21 cellular contexts compared by ENCODE assay signal in the genomic region with DNA sequence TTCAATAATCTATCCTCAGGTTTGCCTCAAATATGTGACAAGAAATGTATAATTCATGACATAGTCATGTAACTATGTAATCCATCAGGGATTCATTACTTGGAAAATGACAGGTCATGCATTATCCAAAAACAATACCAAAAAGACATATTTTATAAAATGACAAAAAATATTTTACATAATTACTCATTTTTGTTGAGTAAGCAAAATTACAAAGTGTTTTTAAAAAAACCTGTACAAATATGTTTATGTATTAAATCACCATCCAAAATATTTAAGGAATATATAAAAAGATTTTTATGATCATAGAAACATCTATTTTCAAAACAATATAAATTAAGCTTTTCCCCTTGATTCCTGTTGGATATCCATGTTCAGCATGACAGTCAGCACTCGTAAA. TPM values are rescaled to one million over a fixed set of nuclear protein-coding genes. Genes with fewer than 3 reads are reported as not detected.
DNase-seq lines count a peak whose midpoint lies in the region; ATAC-seq, FAIRE-seq and TF ChIP-seq lines count a peak whose summit lies in the region.
"Had no signal": no experiment of that assay in that cellular context is flagged by ENCODE, and none has a peak within 500 bp of the region (broad histone marks: within the 10 kb centered on the region; RNA-seq: fewer than 3 reads in every experiment).

No MANE protein-coding gene starts in this region.

- no peaks in the 10 kb centered on the region for H3K36me3 Mint-ChIP-seq in endothelial cell (ENCODE audit: low read depth, unreplicated experiment)
- H3K36me3 Mint-ChIP-seq: IgD-negative memory B cell had no signal

- no peaks in the 10 kb centered on the region for H3K36me3 ChIP-seq in PC-3 (ENCODE audit: low read depth, low read length)
- H3K36me3 ChIP-seq in small intestine (ENCODE audit: control insufficient read depth in 2 of 2, insufficient read depth in 2 of 2, low read length in 2 of 2) = peaks cover 3 to 5% of the 10 kb centered on the region in 2 donors

- H3K4me3 ChIP-seq in A549 = no peak overlapping the region
- no peak overlapping the region for H3K4me3 ChIP-seq in PC-3 (ENCODE audit: low read length)
- H3K4me3 ChIP-seq in small intestine (ENCODE audit: low read depth in 1 of 2, low read length in 2 of 2) = no peak overlapping the region
- no peak overlapping the region for H3K4me3 ChIP-seq in right cardiac atrium (ENCODE audit: low read length)
- H3K4me3 ChIP-seq: GM23248 had no signal

- no peak for TF ChIP-seq CTCF in A549 (IDR thresholded peaks at IDR 0.05)
- no peak for TF ChIP-seq CTCF in PC-3 (conservative IDR thresholded peaks at IDR 0.05; ENCODE audit: low read depth, low read length)
- TF ChIP-seq CTCF in endothelial cell (IDR thresholded peaks at IDR 0.05; ENCODE audit: unreplicated experiment) = no peak

- no peak overlapping the region for H3K27ac ChIP-seq in A549
- H3K27ac ChIP-seq in PC-3 (ENCODE audit: low read length) = no peak overlapping the region
- no peak overlapping the region for H3K27ac ChIP-seq in small intestine (ENCODE audit: low read depth in 1 of 2, low read length in 1 of 2)
- H3K27ac ChIP-seq in right cardiac atrium (ENCODE audit: low read length) = no peak overlapping the region
- H3K27ac ChIP-seq: C4-2B, GM23248, HL-60 had no signal

- H3F3A ChIP-seq in PC-3 (ENCODE audit: low read length, unreplicated experiment) = no peaks in the 10 kb centered on the region

- WGBS in A549 (ENCODE audit: missing lambda C conversion rate) = 98% methylated on average over 1 of the region's 1 CpG
- 85 to 95% (median 94%) methylated on average over 1 of the region's 1 CpG for WGBS in small intestine, 3 donors
- WGBS in right cardiac atrium = 98% methylated on average over 1 of the region's 1 CpG

- TSS peak; percentile 11 for BruUV-seq in PC-3 (replicated peaks; lab: Mats Ljungman, UMichigan)

- H3K4me2 ChIP-seq in A549 (no peak overlapping the region), PC-3 (ENCODE audit: low read length) (no peak overlapping the region)

- no peaks in the 10 kb centered on the region for H3K9me2 ChIP-seq in PC-3 (replicated peaks; ENCODE audit: low read length)

- H3K9me3 ChIP-seq in A549 (no peaks in the 10 kb centered on the region), PC-3 (ENCODE audit: low read length) (no peaks in the 10 kb centered on the region), small intestine (ENCODE audit: control insufficient read depth, low read depth) (no peaks in the 10 kb centered on the region), right cardiac atrium (ENCODE audit: control insufficient read depth, low read length) (no peaks in the 10 kb centered on the region)
- H3K9me3 ChIP-seq: Caco-2 had no signal

- no peak for TF ChIP-seq EP300 in A549 (IDR thresholded peaks at IDR 0.05)

- no peaks in the 10 kb centered on the region for H4K20me1 ChIP-seq in PC-3 (ENCODE audit: low read length)

- H3K27me3 Mint-ChIP-seq in endothelial cell (ENCODE audit: unreplicated experiment) = no peaks in the 10 kb centered on the region
- H3K27me3 Mint-ChIP-seq: CD4-positive, alpha-beta T cell had no signal

- H3K4me1 Mint-ChIP-seq in endothelial cell (ENCODE audit: unreplicated experiment) = no peaks in the 10 kb centered on the region

- no peak for ATAC-seq in A549
- ATAC-seq in PC-3 = no peak
- no peak for ATAC-seq in GM21717 (IDR thresholded peaks at IDR 0.05; ENCODE audit: unreplicated experiment)
- ATAC-seq in right cardiac atrium = no peak
- ATAC-seq: HCT116 had no signal

- no peak overlapping the region for H3K9ac ChIP-seq in PC-3 (ENCODE audit: low read length)
- H3K9ac ChIP-seq: GM23248 had no signal

- H3K27ac Mint-ChIP-seq in endothelial cell (ENCODE audit: unreplicated experiment) = no peak overlapping the region
- H3K27ac Mint-ChIP-seq: CD4-positive, alpha-beta T cell; HFFc6; IgD-negative memory B cell had no signal

- FAIRE-seq in A549 (lab: Jason Lieb, UNC) = no peak
- peak; percentile 86 for FAIRE-seq in frontal cortex (lab: Jason Lieb, UNC)
- peak; percentile 82 for FAIRE-seq in small intestine (lab: Jason Lieb, UNC)
- FAIRE-seq: D721Med, GM12892, H54 had no signal

- no peak for TF ChIP-seq POLR2A in A549 (IDR thresholded peaks at IDR 0.05; ENCODE audit: low read length)

- no peaks in the 10 kb centered on the region for H3K27me3 ChIP-seq in PC-3 (ENCODE audit: low read length)
- H3K27me3 ChIP-seq in small intestine (ENCODE audit: control insufficient read depth in 2 of 2, insufficient read depth in 2 of 2, low read length in 2 of 2) = no peaks in the 10 kb centered on the region
- H3K27me3 ChIP-seq in right cardiac atrium (ENCODE audit: control insufficient read depth, insufficient read depth) = no peaks in the 10 kb centered on the region

- no peak for TF ChIP-seq RAD21 in A549 (conservative IDR thresholded peaks at IDR 0.05 in 1 of 2, IDR thresholded peaks at IDR 0.05 in 1 of 2)

- H3K4me1 ChIP-seq in A549 (peaks cover 6% of the 10 kb centered on the region), PC-3 (ENCODE audit: insufficient read depth, low read length) (peaks cover 13% of the 10 kb centered on the region), small intestine (ENCODE audit: control insufficient read depth in 2 of 2, insufficient read depth in 1 of 2, low read depth in 1 of 2, low read length in 1 of 2) (no peaks in the 10 kb centered on the region), right cardiac atrium (ENCODE audit: control insufficient read depth, insufficient read depth, low read length) (no peaks in the 10 kb centered on the region)

- intact Hi-C loops in PC-3 (cut with micrococcal nuclease) (no loop called here), right cardiac atrium (cut with DNase I) (loop anchor here in 1 of 4 donors (10.0 kb wide), 1 partner anchor 142 kb away; no protein-coding TSS in a partner anchor)

- H3K4me3 Mint-ChIP-seq in endothelial cell (ENCODE audit: unreplicated experiment) = no peak overlapping the region
- H3K4me3 Mint-ChIP-seq: CD4-positive, alpha-beta T cell; HFFc6; IgD-negative memory B cell had no signal

- no peak for DNase-seq in A549 (ENCODE audit: low read depth in 1 of 2, low spot score in 1 of 2)
- DNase-seq in PC-3 = no peak
- no peak for DNase-seq in frontal cortex (ENCODE audit: low spot score in 2 of 2)
- no peak for DNase-seq in small intestine
- no peak for DNase-seq in endothelial cell (ENCODE audit: low spot score)
- no peak for DNase-seq in right cardiac atrium
- DNase-seq: AML-193; Caco-2; CD4-positive, alpha-beta T cell; GDM1; GM23248; HFFc6; KG1 had no signal

- H3K9me3 Mint-ChIP-seq in endothelial cell (ENCODE audit: unreplicated experiment) = no peaks in the 10 kb centered on the region
- H3K9me3 Mint-ChIP-seq: CD4-positive, alpha-beta T cell; HFFc6; IgD-negative memory B cell had no signal

- POLR2A ChIA-PET in A549 (lab: Yijun Ruan, JAX) (no interaction called here), PC-3 (lab: Charles Lee; ENCODE audit: unreplicated experiment) (no interaction called here)

- H3K79me2 ChIP-seq in PC-3 (ENCODE audit: low read length) = no peaks in the 10 kb centered on the region

- no peak overlapping the region for H2AFZ ChIP-seq in PC-3 (ENCODE audit: low read length)
- H2AFZ ChIP-seq: GM23248 had no signal

- CTCF ChIA-PET in A549 (lab: Yijun Ruan, JAX) (interaction anchor here (9.1 kb wide), 1 partner anchor 144 kb away, joined by 107 read pairs; no protein-coding TSS in a partner anchor), PC-3 (lab: Charles Lee) (no interaction called here)

TF ChIP-seq in A549, 52 proteins besides CTCF, POLR2A, EP300 and RAD21:
- TF ChIP-seq ZSCAN20 (CRISPR knock-in tag; IDR thresholded peaks at IDR 0.05) (no peak), MAFK (IDR thresholded peaks at IDR 0.05; ENCODE audit: partially characterized antibody) (peak; percentile 93)

RNA-seq across cellular contexts. Expression of a gene that starts 36.7 kb away (rescaled TPM):
- polyA plus RNA-seq in A549 (2011; rRNA removed) (28.0 and 29.7 TPM in 2 replicates), A549 (2017; fragmentation: RNase III; extraction: RNeasy Plus Mini Kit Qiagen cat#74134 plus additional on column Dnase treatment) (8.5 to 9.7 TPM (median 9.3 TPM) in 3 replicates), small intestine (1 to 10 TPM; 1.8 to 9.8 (median 1.9) TPM), right cardiac atrium (0.50 TPM)
- polyA plus RNA-seq in A549 (2012; cell fraction: cytosol; rRNA removed) = 1.7 and 2.2 TPM in 2 replicates
- polyA plus RNA-seq in A549 (2012; cell fraction: nucleus; rRNA removed) = 2.7 and 3.4 TPM in 2 replicates
- polyA minus RNA-seq in A549 (2011; rRNA and poly(A)+ RNA removed) = 32.7 and 33.9 TPM in 2 replicates
- total RNA-seq in PC-3 (2014; rRNA removed) (32.4 and 36.7 TPM in 2 replicates), frontal cortex (2.0 TPM), endothelial cell (ENCODE audit: unreplicated experiment) (15.1 TPM), right cardiac atrium (1 to 10 TPM; 1.3 to 5.2 (median 1.8) TPM)
- polyA plus RNA-seq: IgD-negative memory B cell had no signal
